In genomic region chr2:160275646-160276045, GRCh38 we compare ENCODE assay signal across 25 cellular contexts.
DNase-seq lines count a peak whose midpoint lies in the region; ATAC-seq, FAIRE-seq and TF ChIP-seq lines count a peak whose summit lies in the region.
"Had no signal": no experiment of that assay in that cellular context is flagged by ENCODE, and none has a peak within 500 bp of the region (broad histone marks: within the 10 kb centered on the region; RNA-seq: fewer than 3 reads in every experiment).

No MANE protein-coding gene starts in this region.

- no TSS peak for BruUV-seq in HepG2 (replicated peaks; lab: Mats Ljungman, UMichigan)

- H3K4me2 ChIP-seq in HepG2 (ENCODE audit: low read depth, low read length) (no peak overlapping the region), hepatocyte (no peak overlapping the region)
- H3K4me2 ChIP-seq: BLaER1 treated with 17β-estradiol and CSF1 and Interleukin-3, amounts not matched to agents 10 nM and 100 nM had no signal

- no peak for TF ChIP-seq EP300 in HepG2 (IDR thresholded peaks at IDR 0.05; ENCODE audit: low read depth in 2 of 2, low read length in 2 of 2)
- no peak for TF ChIP-seq EP300 in HepG2 (CRISPR knock-in tag; IDR thresholded peaks at IDR 0.05; ENCODE audit: borderline replicate concordance)

- H3K27ac ChIP-seq in right lobe of liver (peak overlapping the region in 1 of 3 donors; percentile 20), HepG2 (ENCODE audit: extremely low read length, insufficient read depth, low read length) (no peak overlapping the region), hepatocyte (peak overlapping the region; percentile 32)
- H3K27ac ChIP-seq: BLaER1 treated with 17β-estradiol and CSF1 and Interleukin-3, amounts not matched to agents 10 nM and 100 nM; foreskin keratinocyte; neutrophil; Peyer's patch; vagina had no signal

- H3K9me3 ChIP-seq in right lobe of liver (no peaks in the 10 kb centered on the region), HepG2 (ENCODE audit: low read length) (no peaks in the 10 kb centered on the region), hepatocyte (ENCODE audit: low read depth) (no peaks in the 10 kb centered on the region)
- H3K9me3 ChIP-seq: neutrophil, Peyer's patch, vagina had no signal

- 55% methylated on average over 3 of the region's 3 CpGs for WGBS in right lobe of liver (ENCODE audit: insufficient coverage, low coverage, low lambda C conversion rate, missing lambda C conversion rate)
- 90% methylated on average over 3 of the region's 3 CpGs for WGBS in HepG2 (ENCODE audit: low lambda C conversion rate)
- 68% methylated on average over 3 of the region's 3 CpGs for WGBS in hepatocyte (ENCODE audit: low lambda C conversion rate, missing lambda C conversion rate)

- FAIRE-seq in HepG2 (lab: Jason Lieb, UNC), result no peak
- FAIRE-seq: GM12891 had no signal

- no peak for DNase-seq in right lobe of liver
- DNase-seq in HepG2 (ENCODE audit: low spot score), result no peak
- DNase-seq in hepatocyte (ENCODE audit: low spot score), result peak; percentile 13
- DNase-seq in natural killer cell, result no peak
- no peak for DNase-seq in KG1 (lab: John Stamatoyannopoulos, UW)
- DNase-seq in ureter (ENCODE audit: low spot score), result no peak
- DNase-seq: activated CD4-positive, alpha-beta memory T cell treated with anti-CD3 and anti-CD28 coated beads, Interleukin-2, amount 10 ng/mL, durations not matched to agents 7 days and 5 days; activated T-cell treated with anti-CD3 and anti-CD28 coated beads for 4 hours; central memory CD4-positive, alpha-beta T cell; DMS153; erythroblast; foreskin keratinocyte; H9; hypothalamus; islet precursor cell; Peyer's patch; stimulated activated CD8-positive, alpha-beta memory T cell treated with anti-CD3 and anti-CD28 coated beads, Interleukin-4, amount 100 ng/mL, for 48 hours; T-helper 2 cell had no signal

- no peak for TF ChIP-seq POLR2A in right lobe of liver (IDR thresholded peaks at IDR 0.05)
- no peak for TF ChIP-seq POLR2A in HepG2 (IDR thresholded peaks at IDR 0.05; ENCODE audit: insufficient read depth in 1 of 2, low read depth in 2 of 2, low read length in 2 of 2)

- POLR2A ChIA-PET in HepG2 (lab: Yijun Ruan, JAX), result no interaction called here

- no peaks in the 10 kb centered on the region for H3K9me3 Mint-ChIP-seq in natural killer cell
- H3K9me3 Mint-ChIP-seq: activated CD4-positive, alpha-beta memory T cell treated with anti-CD3 and anti-CD28 coated beads, Interleukin-2, amount 10 ng/mL, durations not matched to agents 7 days and 5 days; H9; WTC11 had no signal

- H3K27me3 ChIP-seq in right lobe of liver (no peaks in the 10 kb centered on the region), HepG2 (ENCODE audit: control insufficient read depth in 1 of 2, insufficient read depth in 2 of 2, low read length in 2 of 2) (no peaks in the 10 kb centered on the region), hepatocyte (no peaks in the 10 kb centered on the region)
- H3K27me3 ChIP-seq: BLaER1 treated with 17β-estradiol and CSF1 and Interleukin-3, amounts not matched to agents 10 nM and 100 nM; foreskin keratinocyte; neutrophil; Peyer's patch; vagina had no signal

- peaks cover 16 to 20% of the 10 kb centered on the region in 2 donors for H3K4me1 Mint-ChIP-seq in natural killer cell

- H3K36me3 Mint-ChIP-seq in natural killer cell, result peaks cover 38% of the 10 kb centered on the region

- TF ChIP-seq CTCF in right lobe of liver (IDR thresholded peaks at IDR 0.05) (no peak), HepG2 (CRISPR knock-in tag; IDR thresholded peaks at IDR 0.05) (no peak), hepatocyte (IDR thresholded peaks at IDR 0.05; ENCODE audit: poor library complexity) (no peak), natural killer cell (IDR thresholded peaks at IDR 0.05) (no peak)

- in situ Hi-C loops in HepG2 (cut with HindIII; ENCODE audit: extremely low pct_ligation_motif_present, low pct_unique_long_range_greater_than_20kb), result no loop called here

- CTCF ChIA-PET in HepG2 (lab: Yijun Ruan, JAX; ENCODE audit: low intra/inter-chr PET ratio, low total read pairs), result no interaction called here

- TF ChIP-seq RAD21 in HepG2 (CRISPR knock-in tag; IDR thresholded peaks at IDR 0.05), result no peak

- no peak overlapping the region for H3K9ac ChIP-seq in HepG2 (ENCODE audit: insufficient read depth, low read depth, low read length)
- H3K9ac ChIP-seq: BLaER1 treated with 17β-estradiol and CSF1 and Interleukin-3, amounts not matched to agents 10 nM and 100 nM had no signal

- H3K79me2 ChIP-seq in HepG2 (ENCODE audit: insufficient read depth, low read length) (no peaks in the 10 kb centered on the region), hepatocyte (no peaks in the 10 kb centered on the region)

- H3K27me3 Mint-ChIP-seq in natural killer cell (ENCODE audit: low read depth in 2 of 2), result no peaks in the 10 kb centered on the region
- H3K27me3 Mint-ChIP-seq: activated CD4-positive, alpha-beta memory T cell treated with anti-CD3 and anti-CD28 coated beads, Interleukin-2, amount 10 ng/mL, durations not matched to agents 7 days and 5 days had no signal

- H4K20me1 ChIP-seq in HepG2 (ENCODE audit: insufficient read depth, low read length), result no peaks in the 10 kb centered on the region
- no peaks in the 10 kb centered on the region for H4K20me1 ChIP-seq in hepatocyte (ENCODE audit: insufficient read depth, poor library complexity, severe bottlenecking)
- H4K20me1 ChIP-seq: BLaER1 treated with 17β-estradiol and CSF1 and Interleukin-3, amounts not matched to agents 10 nM and 100 nM had no signal

- H3K36me3 ChIP-seq in right lobe of liver (peaks cover 0 to 20% (median 0%) of the 10 kb centered on the region in 4 donors), HepG2 (replicated peaks in 1 of 2; ENCODE audit: control insufficient read depth in 1 of 2, insufficient read depth in 2 of 2, low read length in 2 of 2) (peaks cover 16 to 48% of the 10 kb centered on the region in 2 experiments), hepatocyte (replicated peaks; ENCODE audit: insufficient read depth, low read depth) (peaks cover 11% of the 10 kb centered on the region)

- H3K4me3 Mint-ChIP-seq in natural killer cell, result no peak overlapping the region
- H3K4me3 Mint-ChIP-seq: activated CD4-positive, alpha-beta memory T cell treated with anti-CD3 and anti-CD28 coated beads, Interleukin-2, amount 10 ng/mL, durations not matched to agents 7 days and 5 days; H9; WTC11 had no signal

- H2AFZ ChIP-seq in HepG2 (ENCODE audit: low read length) (no peak overlapping the region), hepatocyte (no peak overlapping the region)

- H3K4me3 ChIP-seq in right lobe of liver (no peak overlapping the region), HepG2 (replicated peaks in 1 of 3; ENCODE audit: insufficient read depth in 1 of 3, low read depth in 2 of 3, low read length in 3 of 3) (no peak overlapping the region), hepatocyte (no peak overlapping the region)
- H3K4me3 ChIP-seq: BLaER1 treated with 17β-estradiol and CSF1 and Interleukin-3, amounts not matched to agents 10 nM and 100 nM; Peyer's patch; vagina had no signal

- H3K9me2 ChIP-seq in hepatocyte (replicated peaks; ENCODE audit: insufficient read depth), result no peaks in the 10 kb centered on the region

- ATAC-seq in right lobe of liver, result peak; percentile 71 to 80 (median 78)
- ATAC-seq in HepG2, result no peak
- ATAC-seq in natural killer cell, result no peak
- no peak for ATAC-seq in GM21360 (IDR thresholded peaks at IDR 0.05; ENCODE audit: unreplicated experiment)
- no peak for ATAC-seq in GM21447 (IDR thresholded peaks at IDR 0.05; ENCODE audit: unreplicated experiment)
- ATAC-seq: foreskin keratinocyte, WTC11 had no signal

- peak overlapping the region; percentile 25 to 43 for H3K27ac Mint-ChIP-seq in natural killer cell
- H3K27ac Mint-ChIP-seq: activated CD4-positive, alpha-beta memory T cell treated with anti-CD3 and anti-CD28 coated beads, Interleukin-2, amount 10 ng/mL, durations not matched to agents 7 days and 5 days; H9; WTC11 had no signal

- intact Hi-C loops in right lobe of liver (cut with DNase I), result no loop called here
- intact Hi-C loops in HepG2 (cut with micrococcal nuclease; ENCODE audit: unreplicated experiment), result no loop called here
- intact Hi-C loops in natural killer cell (cut with micrococcal nuclease), result no loop called here

- H3K4me1 ChIP-seq in right lobe of liver, result peaks cover 0 to 20% (median 0%) of the 10 kb centered on the region in 4 donors
- no peaks in the 10 kb centered on the region for H3K4me1 ChIP-seq in HepG2 (ENCODE audit: insufficient read depth, low read length)
- H3K4me1 ChIP-seq in hepatocyte (ENCODE audit: insufficient read depth), result peaks cover 12% of the 10 kb centered on the region

TF ChIP-seq in HepG2, 621 proteins besides CTCF, POLR2A, EP300 and RAD21 (continues in another document):
- TF ChIP-seq NFIC (IDR thresholded peaks at IDR 0.05; ENCODE audit: low read length) (no peak), ZNF878 (CRISPR knock-in tag; IDR thresholded peaks at IDR 0.05) (no peak), FOXA3 (CRISPR knock-in tag; IDR thresholded peaks at IDR 0.05) (no peak), SAP130 (CRISPR knock-in tag; IDR thresholded peaks at IDR 0.05; ENCODE audit: low read depth) (no peak), PATZ1 (CRISPR knock-in tag; IDR thresholded peaks at IDR 0.05) (no peak), SIN3A (IDR thresholded peaks at IDR 0.05; ENCODE audit: borderline replicate concordance, low read depth, low read length) (no peak), GTF3A (CRISPR knock-in tag; conservative IDR thresholded peaks at IDR 0.05) (no peak), ARNT (IDR thresholded peaks at IDR 0.05) (no peak)

Comparison
In these comparisons a context has a peak if more than half of its experiments do, and no peak if none do; other contexts are left out.
1. ATAC-seq: peak in right lobe of liver (4 of 4); none in HepG2 (single experiment), natural killer cell (0 of 3), GM21360 (single experiment) and GM21447 (single experiment).